In genomic region chr1:109162626-109163025, GRCh38 we compare ENCODE assay signal across 10 cellular contexts. TPM values are rescaled to one million over a fixed set of nuclear protein-coding genes. Genes with fewer than 3 reads are reported as not detected.
DNase-seq lines count a peak whose midpoint lies in the region; FAIRE-seq and TF ChIP-seq lines count a peak whose summit lies in the region.
"Had no signal": no experiment of that assay in that cellular context is flagged by ENCODE, and none has a peak within 500 bp of the region (broad histone marks: within the 10 kb centered on the region; RNA-seq: fewer than 3 reads in every experiment).

No MANE protein-coding gene starts in this region.

- H3K9me3 ChIP-seq in CD4-positive, alpha-beta memory T cell (ENCODE audit: control insufficient read depth in 1 of 2, low read length in 2 of 2): no peaks in the 10 kb centered on the region
- H3K9me3 ChIP-seq in MM.1S (replicated peaks; ENCODE audit: insufficient read depth, low read length) (no peaks in the 10 kb centered on the region), H1 (ENCODE audit: insufficient read depth in 2 of 2, low read depth in 1 of 2, low read length in 1 of 2) (no peaks in the 10 kb centered on the region), skeletal muscle satellite cell (replicated peaks; ENCODE audit: low read length) (no peaks in the 10 kb centered on the region)

- no peak overlapping the region for H3K14ac ChIP-seq in H1 (ENCODE audit: insufficient read length)

- FAIRE-seq in H1 (lab: Jason Lieb, UNC): no peak

- no peak overlapping the region for H2BK15ac ChIP-seq in H1 (ENCODE audit: low read length)

- H3K56ac ChIP-seq in H1 (replicated peaks; ENCODE audit: insufficient read length, low read depth, low read length): no peak overlapping the region

- no peak overlapping the region for H2AFZ ChIP-seq in MM.1S (ENCODE audit: low read length)
- 0 out of 2 replicates have a peak overlapping the region, but pooled peaks have one; percentile 26 for H2AFZ ChIP-seq in H1 (ENCODE audit: low read length)

- DNase-seq in CD4-positive, alpha-beta memory T cell: no peak
- DNase-seq in MM.1S (no peak), H1 (ENCODE audit: low read depth in 1 of 2, low spot score in 2 of 2) (no peak), RKO (ENCODE audit: low spot score) (no peak), progenitor cell of endocrine pancreas (ENCODE audit: low spot score, unreplicated experiment) (no peak), NCI-H446 (lab: John Stamatoyannopoulos, UW) (no peak), activated gamma-delta T cell (lab: John Stamatoyannopoulos, UW) (no peak)
- DNase-seq: DMS79 treated with DMSO at 0.1 percent for 48 hours, NCI-H1930 had no signal

- CTCF ChIA-PET in CD4-positive, alpha-beta memory T cell (lab: Charles Lee; ENCODE audit: partially characterized antibody): no interaction called here
- CTCF ChIA-PET in H1 (lab: Charles Lee; ENCODE audit: partially characterized antibody): interaction anchor here (0.9 to 1.6 kb wide), 7 partner anchors 10 to 50 kb away, joined by 3 to 6 read pairs (median 4); a partner anchor contains a TSS

- H3K4me3 Mint-ChIP-seq in CD4-positive, alpha-beta memory T cell: peak overlapping the region in 1 of 8 donors; percentile 58
- H3K4me3 Mint-ChIP-seq in progenitor cell of endocrine pancreas (ENCODE audit: low read depth): no peak overlapping the region

- H2BK12ac ChIP-seq in H1 (ENCODE audit: low read depth, low read length): no peak overlapping the region

- no peak overlapping the region for H3K4ac ChIP-seq in H1 (replicated peaks; ENCODE audit: insufficient read length, low read depth, low read length)

- peaks cover 14% of the 10 kb centered on the region for H3K4me1 ChIP-seq in CD4-positive, alpha-beta memory T cell (ENCODE audit: insufficient read depth, low read length)
- H3K4me1 ChIP-seq in MM.1S (ENCODE audit: low read length): peaks cover 15% of the 10 kb centered on the region; the same call in 1 of the 2 replicates
- peaks cover 0 to 4% (median 1%) of the 10 kb centered on the region in 4 experiments; a peak in 4 of 7 replicates for H3K4me1 ChIP-seq in H1 (replicated peaks in 1 of 4; ENCODE audit: control insufficient read depth in 3 of 4, insufficient read depth in 4 of 4, low read length in 3 of 4)
- peaks cover 13% of the 10 kb centered on the region for H3K4me1 ChIP-seq in skeletal muscle satellite cell (ENCODE audit: control insufficient read depth, insufficient read depth, low read length)

- TF ChIP-seq RAD21 in H1 (IDR thresholded peaks at IDR 0.05 in 1 of 2, conservative IDR thresholded peaks at IDR 0.05 in 1 of 2; ENCODE audit: low read depth in 2 of 2, low read length in 2 of 2): no peak

- H3K23ac ChIP-seq in H1 (ENCODE audit: insufficient read length): no peak overlapping the region

- peak overlapping the region in 6 of 7 donors; percentile 19 to 88 (median 70) for H3K27ac Mint-ChIP-seq in CD4-positive, alpha-beta memory T cell
- H3K27ac Mint-ChIP-seq in progenitor cell of endocrine pancreas: no peak overlapping the region

- no peak overlapping the region for H4K8ac ChIP-seq in H1 (ENCODE audit: extremely low read depth, insufficient read depth, low read length)

- no peak for TF ChIP-seq POLR2A in H1 (IDR thresholded peaks at IDR 0.05; ENCODE audit: control extremely low read depth in 1 of 2, low read depth in 2 of 2, low read length in 2 of 2)

- H3K36me3 Mint-ChIP-seq in CD4-positive, alpha-beta memory T cell: peaks cover 7 to 18% of the 10 kb centered on the region in 2 donors
- no peaks in the 10 kb centered on the region for H3K36me3 Mint-ChIP-seq in progenitor cell of endocrine pancreas (ENCODE audit: insufficient read depth)

- H3K36me3 ChIP-seq in CD4-positive, alpha-beta memory T cell (ENCODE audit: insufficient read depth, low read length): no peaks in the 10 kb centered on the region
- no peaks in the 10 kb centered on the region for H3K36me3 ChIP-seq in MM.1S (replicated peaks; ENCODE audit: insufficient read depth, low read length)
- H3K36me3 ChIP-seq in H1 (ENCODE audit: control insufficient read depth in 2 of 4, insufficient read depth in 4 of 4, low read length in 3 of 4): no peaks in the 10 kb centered on the region
- no peaks in the 10 kb centered on the region for H3K36me3 ChIP-seq in skeletal muscle satellite cell (ENCODE audit: insufficient read depth, low read length)

- H3K9ac ChIP-seq in MM.1S (ENCODE audit: low read length): no peak overlapping the region
- H3K9ac ChIP-seq in H1 (replicated peaks in 1 of 4; ENCODE audit: extremely low read depth in 1 of 4, low read depth in 3 of 4, low read length in 3 of 4): no peak overlapping the region
- no peak overlapping the region for H3K9ac ChIP-seq in skeletal muscle satellite cell (ENCODE audit: low read depth, low read length)

- H2AK5ac ChIP-seq in H1 (ENCODE audit: low read depth, low read length): no peak overlapping the region

- H3K4me3 ChIP-seq in CD4-positive, alpha-beta memory T cell (ENCODE audit: low read length in 2 of 2): no peak overlapping the region
- H3K4me3 ChIP-seq in MM.1S (ENCODE audit: low read length): no peak overlapping the region
- no peak overlapping the region for H3K4me3 ChIP-seq in H1 (ENCODE audit: extremely low read depth in 1 of 4, insufficient read depth in 2 of 4, low read depth in 3 of 4, low read length in 4 of 4)
- no peak overlapping the region for H3K4me3 ChIP-seq in skeletal muscle satellite cell (ENCODE audit: low read length)

- TF ChIP-seq EP300 in H1 (IDR thresholded peaks at IDR 0.05; ENCODE audit: borderline replicate concordance in 1 of 2, low read depth in 2 of 2, low read length in 2 of 2): no peak

- peaks cover 13 to 18% (median 16%) of the 10 kb centered on the region in 4 donors for H3K4me1 Mint-ChIP-seq in CD4-positive, alpha-beta memory T cell
- peaks cover 17% of the 10 kb centered on the region for H3K4me1 Mint-ChIP-seq in progenitor cell of endocrine pancreas (ENCODE audit: low read depth)

- no peaks in the 10 kb centered on the region for H3K79me1 ChIP-seq in H1 (ENCODE audit: low read depth, low read length)

- H2BK5ac ChIP-seq in H1 (ENCODE audit: low read depth, low read length): no peak overlapping the region

- no peaks in the 10 kb centered on the region for H4K20me1 ChIP-seq in MM.1S (ENCODE audit: insufficient read depth, low read length)
- no peaks in the 10 kb centered on the region for H4K20me1 ChIP-seq in H1 (replicated peaks in 1 of 2; ENCODE audit: control insufficient read depth in 1 of 2, insufficient read depth in 2 of 2, low read length in 2 of 2)

- no peak overlapping the region for H3K18ac ChIP-seq in H1 (ENCODE audit: extremely low read depth, low read length)

- H3K9me3 Mint-ChIP-seq in CD4-positive, alpha-beta memory T cell: no peaks in the 10 kb centered on the region
- no peaks in the 10 kb centered on the region for H3K9me3 Mint-ChIP-seq in progenitor cell of endocrine pancreas (ENCODE audit: low read depth)

- TF ChIP-seq CTCF in MM.1S (IDR thresholded peaks at IDR 0.05; ENCODE audit: low read length) (no peak), H1 (IDR thresholded peaks at IDR 0.05; ENCODE audit: control extremely low read depth in 1 of 3, insufficient read depth in 1 of 3, low read depth in 1 of 3, low read length in 3 of 3) (no peak), progenitor cell of endocrine pancreas (IDR thresholded peaks at IDR 0.05; ENCODE audit: unreplicated experiment) (no peak)

- H3K9me2 ChIP-seq in MM.1S (replicated peaks; ENCODE audit: insufficient read depth, low read length): no peaks in the 10 kb centered on the region

- no peaks in the 10 kb centered on the region for H3K27me3 Mint-ChIP-seq in CD4-positive, alpha-beta memory T cell
- no peaks in the 10 kb centered on the region for H3K27me3 Mint-ChIP-seq in progenitor cell of endocrine pancreas

- no peak overlapping the region for H4K5ac ChIP-seq in H1 (ENCODE audit: insufficient read length, low read depth, low read length)

- no peaks in the 10 kb centered on the region for H3K27me3 ChIP-seq in CD4-positive, alpha-beta memory T cell (ENCODE audit: insufficient read depth, low read length)
- no peaks in the 10 kb centered on the region for H3K27me3 ChIP-seq in MM.1S (replicated peaks; ENCODE audit: insufficient read depth, low read length)
- no peaks in the 10 kb centered on the region for H3K27me3 ChIP-seq in H1 (replicated peaks in 1 of 4; ENCODE audit: control insufficient read depth in 3 of 4, extremely low read depth in 1 of 4, insufficient read depth in 3 of 4, low read length in 3 of 4)
- no peaks in the 10 kb centered on the region for H3K27me3 ChIP-seq in skeletal muscle satellite cell (ENCODE audit: control insufficient read depth, insufficient read depth, low read length)

- H3K23me2 ChIP-seq in H1 (ENCODE audit: low read depth, low read length): no peaks in the 10 kb centered on the region

- no peak overlapping the region for H2BK20ac ChIP-seq in H1 (ENCODE audit: low read length)

- peaks cover 13% of the 10 kb centered on the region for H3F3A ChIP-seq in MM.1S (ENCODE audit: insufficient read depth, low read length)

- no peaks in the 10 kb centered on the region for H3K79me2 ChIP-seq in MM.1S (ENCODE audit: low read length)
- no peaks in the 10 kb centered on the region for H3K79me2 ChIP-seq in H1 (ENCODE audit: control insufficient read depth in 1 of 2, insufficient read depth in 2 of 2, low read length in 2 of 2)

- POLR2A ChIA-PET in CD4-positive, alpha-beta memory T cell (lab: Charles Lee; ENCODE audit: partially characterized antibody): interaction anchor here (1.8 kb wide), 1 partner anchor 51 kb away, joined by 5 read pairs; the partner anchor contains the start of gene SARS1
- POLR2A ChIA-PET in H1 (lab: Charles Lee; ENCODE audit: partially characterized antibody): interaction anchor here (0.7 to 1.1 kb wide), 2 partner anchors 8 to 104 kb away, joined by 3 to 4 read pairs; no protein-coding TSS in a partner anchor

- H3K4me2 ChIP-seq in MM.1S (ENCODE audit: low read depth, low read length): peak overlapping the region; percentile 32; the same call in 1 of the 2 replicates
- H3K4me2 ChIP-seq in H1 (ENCODE audit: insufficient read depth in 1 of 2, low read depth in 2 of 2, low read length in 2 of 2): no peak overlapping the region
- peak overlapping the region; percentile 70 for H3K4me2 ChIP-seq in skeletal muscle satellite cell (ENCODE audit: low read length)

- no peak overlapping the region for H2BK120ac ChIP-seq in H1 (replicated peaks; ENCODE audit: low read depth, low read length)

- intact Hi-C loops in CD4-positive, alpha-beta memory T cell (cut with micrococcal nuclease): no loop called here

- H4K91ac ChIP-seq in H1 (replicated peaks; ENCODE audit: insufficient read length, low read length): no peak overlapping the region

- no peak overlapping the region for H3K27ac ChIP-seq in CD4-positive, alpha-beta memory T cell (ENCODE audit: low read depth, low read length)
- H3K27ac ChIP-seq in MM.1S (ENCODE audit: low read length): no peak overlapping the region; the same call in 1 of the 2 replicates
- no peak overlapping the region for H3K27ac ChIP-seq in H1 (ENCODE audit: low read depth, low read length)

RNA-seq across cellular contexts. Expression of gene ELAPOR1, which starts 48.7 kb away (rescaled TPM):
- total RNA-seq in CD4-positive, alpha-beta memory T cell: 10 to 100 TPM; 13.7 to 15.4 TPM
- polyA plus RNA-seq in CD4-positive, alpha-beta memory T cell: 10 to 100 TPM; 15.0 to 17.8 TPM
- total RNA-seq in H1 (2021; fragmentation: NEBNext Ultra II Directional; extraction: Animal tissue kit (Norgen Biotek cat#: 25700)): 1.2 TPM in 2 replicates
- polyA plus RNA-seq in H1 (2011; rRNA removed): 2.5 and 3.1 TPM in 2 replicates
- 2.5 TPM for polyA plus RNA-seq in H1 (2011; cell fraction: cytosol; rRNA removed)
- 4.4 TPM for polyA plus RNA-seq in H1 (2011; cell fraction: nucleus; rRNA removed)
- polyA plus RNA-seq in H1 (2012, experiment 1 of 2): 0.62 to 1.2 TPM (median 0.89 TPM) in 4 replicates
- 0.92 TPM for polyA plus RNA-seq in H1 (2012, experiment 2 of 2)
- polyA plus RNA-seq in H1 (2013, experiment 1 of 2): 1.3 TPM
- 1.0 TPM for polyA plus RNA-seq in H1 (2013, experiment 2 of 2)
- 2.1 and 4.1 TPM in 2 replicates for polyA minus RNA-seq in H1 (2011; rRNA and poly(A)+ RNA removed)
- 1.2 TPM for polyA minus RNA-seq in H1 (2011; cell fraction: cytosol; rRNA and poly(A)+ RNA removed)
- polyA minus RNA-seq in H1 (2011; cell fraction: nucleus; rRNA and poly(A)+ RNA removed): 1.7 TPM
- under 0.01 TPM in 2 replicates for total RNA-seq in skeletal muscle satellite cell (2012; rRNA removed)
- 10.6 and 14.6 TPM in 2 replicates for total RNA-seq in progenitor cell of endocrine pancreas

RNA-seq across cellular contexts. Expression of gene SARS1, which starts 51.1 kb away (rescaled TPM):
- 100 to 1,000 TPM; 178 to 190 TPM for total RNA-seq in CD4-positive, alpha-beta memory T cell
- 100 to 1,000 TPM; 153 to 199 TPM for polyA plus RNA-seq in CD4-positive, alpha-beta memory T cell
- 136 and 146 TPM in 2 replicates for total RNA-seq in H1 (2021; fragmentation: NEBNext Ultra II Directional; extraction: Animal tissue kit (Norgen Biotek cat#: 25700))
- polyA plus RNA-seq in H1 (2011; rRNA removed): 83.1 and 97.1 TPM in 2 replicates
- polyA plus RNA-seq in H1 (2011; cell fraction: cytosol; rRNA removed): 145 TPM
- 134 TPM for polyA plus RNA-seq in H1 (2011; cell fraction: nucleus; rRNA removed)
- polyA plus RNA-seq in H1 (2012, experiment 1 of 2): 150 to 162 TPM (median 155 TPM) in 4 replicates
- polyA plus RNA-seq in H1 (2012, experiment 2 of 2): 71.7 TPM
- 89.1 TPM for polyA plus RNA-seq in H1 (2013, experiment 1 of 2)
- polyA plus RNA-seq in H1 (2013, experiment 2 of 2): 87.4 TPM
- polyA minus RNA-seq in H1 (2011; rRNA and poly(A)+ RNA removed): 87.1 and 97.9 TPM in 2 replicates
- polyA minus RNA-seq in H1 (2011; cell fraction: cytosol; rRNA and poly(A)+ RNA removed): 50.2 TPM
- 67.5 TPM for polyA minus RNA-seq in H1 (2011; cell fraction: nucleus; rRNA and poly(A)+ RNA removed)
- 199 and 255 TPM in 2 replicates for total RNA-seq in skeletal muscle satellite cell (2012; rRNA removed)
- total RNA-seq in progenitor cell of endocrine pancreas: 135 TPM in 2 replicates

Comparison
In these comparisons a context has a peak if more than half of its experiments do, and no peak if none do; other contexts are left out.
1. H3K4me2 ChIP-seq: peak in MM.1S (single experiment) and skeletal muscle satellite cell (single experiment); none in H1 (0 of 2).